Comparison of ENCODE assay signal across 19 cellular contexts in the genomic region with DNA sequence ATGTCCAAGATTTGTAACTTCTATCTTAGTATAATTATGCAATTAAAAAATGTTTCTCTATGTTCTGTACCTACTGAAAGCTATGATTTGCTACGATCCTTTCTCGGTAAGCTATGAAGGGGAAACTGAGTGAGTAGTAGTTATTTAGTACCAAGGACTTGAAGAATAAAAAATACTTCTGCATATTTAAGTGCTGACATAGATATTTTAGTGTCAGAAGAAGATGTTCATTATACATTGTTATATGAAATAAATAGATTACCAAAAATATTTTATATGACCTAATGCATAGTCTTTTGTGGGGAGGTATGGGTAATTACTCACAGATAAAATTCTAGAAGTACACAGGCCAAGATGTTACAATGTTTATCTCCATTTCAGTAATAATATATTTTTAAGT. TPM values are rescaled to one million over a fixed set of nuclear protein-coding genes. Genes with fewer than 3 reads are reported as not detected.
DNase-seq lines count a peak whose midpoint lies in the region; ATAC-seq, FAIRE-seq and TF ChIP-seq lines count a peak whose summit lies in the region.
"Had no signal": no experiment of that assay in that cellular context is flagged by ENCODE, and none has a peak within 500 bp of the region (broad histone marks: within the 10 kb centered on the region; RNA-seq: fewer than 3 reads in every experiment).

No MANE protein-coding gene starts in this region.

- in situ Hi-C loops in IMR-90 (cut with MboI; ENCODE audit: low sequenced_read_pairs): no loop called here
- in situ Hi-C loops in K562 (cut with MboI): no loop called here

- H3K79me1 ChIP-seq in IMR-90 (ENCODE audit: low read depth in 1 of 2, low read length in 2 of 2): no peaks in the 10 kb centered on the region; a peak in 1 of 4 replicates

- BruUV-seq in IMR-90 (replicated peaks; lab: Mats Ljungman, UMichigan) (no TSS peak), K562 (replicated peaks; lab: Mats Ljungman, UMichigan) (no TSS peak)

- POLR2A ChIA-PET in A549 (lab: Yijun Ruan, JAX) (no interaction called here), IMR-90 (lab: Charles Lee; ENCODE audit: unreplicated experiment) (no interaction called here), K562 (lab: Yijun Ruan, JAX) (no interaction called here)

- DNase-seq in A549 (ENCODE audit: low read depth in 1 of 2, low spot score in 1 of 2) (no peak), IMR-90 (no peak), K562 (ENCODE audit: extremely low read depth in 1 of 4, low spot score in 3 of 4) (no peak)
- no peak for DNase-seq in activated CD4-positive, alpha-beta T cell treated with anti-CD3 and anti-CD28 coated beads, Interleukin-2, amount 50 U/mL, for 1 hour
- DNase-seq: 8988T; AML-193; Caco-2; Calu3; CD4-positive, alpha-beta T cell; CD8-positive, alpha-beta T cell; DMS79 treated with DMSO at 0.1 percent for 48 hours; GF-D8 had no signal

- dilution Hi-C loops in IMR-90 (cut with HindIII; ENCODE audit: low sequenced_read_pairs, unreplicated experiment): no loop called here

- intact Hi-C loops in IMR-90 (cut with micrococcal nuclease) (no loop called here), K562 (cut with micrococcal nuclease) (no loop called here)

- CTCF ChIA-PET in A549 (lab: Yijun Ruan, JAX) (no interaction called here), IMR-90 (lab: Yijun Ruan, JAX) (no interaction called here), K562 (lab: Yijun Ruan, JAX; ENCODE audit: low intra/inter-chr PET ratio) (no interaction called here)

- H4K20me1 ChIP-seq in IMR-90 (ENCODE audit: insufficient read depth, low read length): no peaks in the 10 kb centered on the region
- no peaks in the 10 kb centered on the region for H4K20me1 ChIP-seq in K562 (replicated peaks; ENCODE audit: control insufficient read depth, insufficient read depth, low read length)
- H4K20me1 ChIP-seq: BLaER1 treated with 17β-estradiol and CSF1 and Interleukin-3, amounts not matched to agents 10 nM and 100 nM had no signal

- H2BK15ac ChIP-seq in IMR-90 (ENCODE audit: low read depth, low read length): no peak overlapping the region

- no peak for ATAC-seq in A549
- no peak for ATAC-seq in IMR-90 (ENCODE audit: low read depth)
- ATAC-seq in K562: no peak
- ATAC-seq in GM19328 (IDR thresholded peaks at IDR 0.05; ENCODE audit: unreplicated experiment): no peak
- ATAC-seq: CD8-positive, alpha-beta T cell had no signal

- H3K4me2 ChIP-seq in A549: no peak overlapping the region
- H3K4me2 ChIP-seq in IMR-90 (ENCODE audit: low read depth, low read length): no peak overlapping the region
- H3K4me2 ChIP-seq in K562 (ENCODE audit: insufficient read depth, low read length): no peak overlapping the region
- H3K4me2 ChIP-seq: BLaER1 treated with 17β-estradiol and CSF1 and Interleukin-3, amounts not matched to agents 10 nM and 100 nM had no signal

- H3K9ac ChIP-seq in IMR-90 (ENCODE audit: low read depth, low read length) (no peak overlapping the region), K562 (ENCODE audit: insufficient read depth in 1 of 2, low read depth in 2 of 2, low read length in 2 of 2) (no peak overlapping the region)
- H3K9ac ChIP-seq: BLaER1 treated with 17β-estradiol and CSF1 and Interleukin-3, amounts not matched to agents 10 nM and 100 nM had no signal

- H2BK120ac ChIP-seq in IMR-90 (ENCODE audit: low read depth, low read length): no peak overlapping the region

- no peak overlapping the region for H3K14ac ChIP-seq in IMR-90 (replicated peaks; ENCODE audit: low read depth, low read length)

- WGBS in A549 (ENCODE audit: missing lambda C conversion rate): 22% methylated on average over 2 of the region's 2 CpGs
- WGBS in IMR-90 (ENCODE audit: extremely low coverage in 2 of 2, insufficient read length in 1 of 2), 2 experiments: no CpG with 5 or more reads among the region's 2 CpGs
- 0% methylated on average over 2 of the region's 2 CpGs for WGBS in K562 (ENCODE audit: insufficient coverage, low coverage, missing lambda C conversion rate)

- TF ChIP-seq CTCF in A549 (IDR thresholded peaks at IDR 0.05) (no peak), IMR-90 (conservative IDR thresholded peaks at IDR 0.05; ENCODE audit: low read depth, low read length) (no peak), K562 (IDR thresholded peaks at IDR 0.05 in 2 of 3, conservative IDR thresholded peaks at IDR 0.05 in 1 of 3; ENCODE audit: insufficient read depth in 2 of 3, low read depth in 1 of 3, low read length in 3 of 3) (no peak)

- no peak overlapping the region for H4K91ac ChIP-seq in IMR-90 (ENCODE audit: insufficient read depth, low read depth, low read length)

- H4K5ac ChIP-seq in IMR-90 (ENCODE audit: low read depth, low read length): no peak overlapping the region

- FAIRE-seq in A549 (lab: Jason Lieb, UNC): no peak
- no peak for FAIRE-seq in K562 (lab: Jason Lieb, UNC)
- FAIRE-seq: A204.1, G401.6, GM12891, GM19239 had no signal

- H3K4me3 ChIP-seq in A549 (no peak overlapping the region), IMR-90 (ENCODE audit: insufficient read depth, low read depth, low read length) (no peak overlapping the region), K562 (no peak overlapping the region)
- H3K4me3 ChIP-seq: BLaER1 treated with 17β-estradiol and CSF1 and Interleukin-3, amounts not matched to agents 10 nM and 100 nM had no signal

- H3K27ac ChIP-seq in A549 (no peak overlapping the region), IMR-90 (ENCODE audit: insufficient read depth, low read length) (no peak overlapping the region), K562 (ENCODE audit: extremely low read depth, low read depth, low read length) (no peak overlapping the region)
- H3K27ac ChIP-seq: BLaER1 treated with 17β-estradiol and CSF1 and Interleukin-3, amounts not matched to agents 10 nM and 100 nM; C4-2B had no signal

- H3K23ac ChIP-seq in IMR-90 (ENCODE audit: low read depth, low read length): no peak overlapping the region

- TF ChIP-seq POLR2A in A549 (IDR thresholded peaks at IDR 0.05; ENCODE audit: low read length): no peak
- TF ChIP-seq POLR2A in IMR-90 (IDR thresholded peaks at IDR 0.05; ENCODE audit: low read depth, low read length): no peak
- TF ChIP-seq POLR2A in K562 (conservative IDR thresholded peaks at IDR 0.05): no peak

- H2AFZ ChIP-seq in IMR-90 (replicated peaks; ENCODE audit: low read length, poor library complexity) (no peak overlapping the region), K562 (ENCODE audit: low read depth, low read length) (no peak overlapping the region)

- H3K36me3 ChIP-seq in IMR-90 (ENCODE audit: control insufficient read depth, insufficient read depth, low read length) (0 out of 2 replicates have a peak, but pooled peaks cover 1% of the 10 kb centered on the region), K562 (ENCODE audit: control insufficient read depth, insufficient read depth, low read length) (no peaks in the 10 kb centered on the region)
- H3K36me3 ChIP-seq: BLaER1 treated with 17β-estradiol and CSF1 and Interleukin-3, amounts not matched to agents 10 nM and 100 nM had no signal

- H2AK5ac ChIP-seq in IMR-90 (ENCODE audit: low read depth, low read length): no peak overlapping the region

- H2BK20ac ChIP-seq in IMR-90 (ENCODE audit: low read depth, low read length): no peak overlapping the region

- no peak overlapping the region for H3K56ac ChIP-seq in IMR-90 (ENCODE audit: extremely low read depth, insufficient read depth, low read length)

- H3K9me3 ChIP-seq in A549 (no peaks in the 10 kb centered on the region), IMR-90 (ENCODE audit: control insufficient read depth, insufficient read depth, low read length) (no peaks in the 10 kb centered on the region), K562 (replicated peaks; ENCODE audit: control insufficient read depth, insufficient read depth, low read depth, low read length) (no peaks in the 10 kb centered on the region)
- H3K9me3 ChIP-seq: BLaER1 treated with 17β-estradiol and CSF1 and Interleukin-3, amounts not matched to agents 10 nM and 100 nM; Caco-2 had no signal

- no peak overlapping the region for H3K4ac ChIP-seq in IMR-90 (ENCODE audit: low read depth, low read length)

- H2AK9ac ChIP-seq in IMR-90 (replicated peaks; ENCODE audit: low read depth, low read length, poor library complexity): no peak overlapping the region

- no peak for TF ChIP-seq EP300 in A549 (IDR thresholded peaks at IDR 0.05)
- TF ChIP-seq EP300 in K562 (IDR thresholded peaks at IDR 0.05; ENCODE audit: low read length): no peak

- no peaks in the 10 kb centered on the region for H3K79me2 ChIP-seq in K562 (ENCODE audit: control insufficient read depth, insufficient read depth, low read length)

- TF ChIP-seq RAD21 in A549 (conservative IDR thresholded peaks at IDR 0.05 in 1 of 2, IDR thresholded peaks at IDR 0.05 in 1 of 2) (no peak), IMR-90 (IDR thresholded peaks at IDR 0.05; ENCODE audit: low read length) (no peak), K562 (CRISPR knock-in tag; conservative IDR thresholded peaks at IDR 0.05 in 1 of 2, IDR thresholded peaks at IDR 0.05 in 1 of 2) (no peak)

- H3K4me1 ChIP-seq in A549: no peaks in the 10 kb centered on the region
- H3K4me1 ChIP-seq in IMR-90 (ENCODE audit: control insufficient read depth, insufficient read depth, low read length): peaks cover 4% of the 10 kb centered on the region
- no peaks in the 10 kb centered on the region for H3K4me1 ChIP-seq in K562 (replicated peaks in 1 of 2; ENCODE audit: control insufficient read depth in 2 of 2, insufficient read depth in 2 of 2, low read length in 2 of 2)
- H3K4me1 ChIP-seq: BLaER1 treated with 17β-estradiol and CSF1 and Interleukin-3, amounts not matched to agents 10 nM and 100 nM; Caco-2 had no signal

- H4K8ac ChIP-seq in IMR-90 (ENCODE audit: low read depth in 2 of 2, low read length in 2 of 2): no peak overlapping the region

- no peaks in the 10 kb centered on the region for H3K9me1 ChIP-seq in IMR-90 (ENCODE audit: insufficient read depth, low read length)
- no peaks in the 10 kb centered on the region for H3K9me1 ChIP-seq in K562 (ENCODE audit: control insufficient read depth, insufficient read depth, low read length)

- H2BK5ac ChIP-seq in IMR-90 (ENCODE audit: low read depth, low read length, poor library complexity, severe bottlenecking): no peak overlapping the region

- H3K27me3 ChIP-seq in IMR-90 (ENCODE audit: control insufficient read depth, insufficient read depth, low read length) (no peaks in the 10 kb centered on the region), K562 (ENCODE audit: control insufficient read depth in 2 of 2, insufficient read depth in 2 of 2, low read length in 2 of 2) (no peaks in the 10 kb centered on the region)
- H3K27me3 ChIP-seq: BLaER1 treated with 17β-estradiol and CSF1 and Interleukin-3, amounts not matched to agents 10 nM and 100 nM had no signal

- no peak overlapping the region for H3K18ac ChIP-seq in IMR-90 (ENCODE audit: low read depth, low read length)

RNA-seq across cellular contexts. Expression of a gene that starts 39.0 kb away (rescaled TPM):
- polyA plus RNA-seq in A549 (2011; rRNA removed): 0.30 and 0.34 TPM in 2 replicates
- 0.07 and 0.08 TPM in 2 replicates for polyA plus RNA-seq in A549 (2012; cell fraction: cytosol; rRNA removed)
- polyA plus RNA-seq in A549 (2012; cell fraction: nucleus; rRNA removed): 0.06 and 0.07 TPM in 2 replicates
- 0.17 to 0.28 TPM (median 0.21 TPM) in 3 replicates for polyA plus RNA-seq in A549 (2017; fragmentation: RNase III; extraction: RNeasy Plus Mini Kit Qiagen cat#74134 plus additional on column Dnase treatment)
- 0.44 and 0.58 TPM in 2 replicates for polyA minus RNA-seq in A549 (2011; rRNA and poly(A)+ RNA removed)
- 100 and 145 TPM in 2 replicates for total RNA-seq in IMR-90 (2012; rRNA removed)
- polyA plus RNA-seq in IMR-90 (2012; rRNA removed): 13.7 and 16.8 TPM in 2 replicates
- polyA plus RNA-seq in IMR-90 (2012; cell fraction: cytosol; rRNA removed): 3.9 and 5.8 TPM in 2 replicates
- 2.7 and 11.3 TPM in 2 replicates for polyA plus RNA-seq in IMR-90 (2012; cell fraction: nucleus; rRNA removed; ENCODE audit: low replicate concordance)
- 0.05 and 0.23 TPM in 2 replicates for total RNA-seq in K562 (2011; cell fraction: chromatin; rRNA removed; ENCODE audit: low replicate concordance)
- total RNA-seq in K562 (2011; cell fraction: nucleolus; rRNA removed): under 0.01 and 0.13 TPM in 2 replicates
- 0.08 and 0.15 TPM in 2 replicates for total RNA-seq in K562 (2011; cell fraction: nucleoplasm; rRNA removed)
- total RNA-seq in K562 (2014; rRNA removed): not detected in 2 replicates
- total RNA-seq in K562 (2014; rRNA removed; fragmentation: Illumina TruSeq; extraction: Trizol): under 0.01 and 0.03 TPM in 2 replicates
- total RNA-seq in K562 (2015; rRNA removed; fragmentation: Illumina TruSeq; extraction: Trizol): under 0.01 and 0.04 TPM in 2 replicates
- 0.04 and 0.07 TPM in 2 replicates for total RNA-seq in K562 (2021)
- 0.01 TPM in 1 of 2 replicates, not detected in the other for polyA plus RNA-seq in K562 (2011; rRNA removed)
- not detected in 2 replicates for polyA plus RNA-seq in K562 (2011; cell fraction: cytosol; rRNA removed)
- 0.01 TPM in 1 of 2 replicates, not detected in the other for polyA plus RNA-seq in K562 (2011; cell fraction: nucleus; rRNA removed)
- 0.01 and 0.03 TPM in 2 replicates for polyA plus RNA-seq in K562 (2012)
- 0.01 TPM in 1 of 2 replicates, not detected in the other for polyA plus RNA-seq in K562 (2014; fragmentation: Illumina TruSeq; extraction: Trizol)
- polyA plus RNA-seq in K562 (2014; fragmentation: Nextera tagmentation; extraction: Ambion mirVana): not detected
- 0.01 TPM in 1 of 2 replicates, not detected in the other for polyA plus RNA-seq in K562 (2014; rRNA removed)
- polyA minus RNA-seq in K562 (2011; rRNA and poly(A)+ RNA removed): 0.03 and 0.07 TPM in 2 replicates
- 0.10 TPM in 1 of 2 replicates, not detected in the other for polyA minus RNA-seq in K562 (2011; cell fraction: cytosol; rRNA and poly(A)+ RNA removed)
- polyA minus RNA-seq in K562 (2011; cell fraction: nucleus; rRNA and poly(A)+ RNA removed): under 0.01 and 0.13 TPM in 2 replicates
